In the genomic region with DNA sequence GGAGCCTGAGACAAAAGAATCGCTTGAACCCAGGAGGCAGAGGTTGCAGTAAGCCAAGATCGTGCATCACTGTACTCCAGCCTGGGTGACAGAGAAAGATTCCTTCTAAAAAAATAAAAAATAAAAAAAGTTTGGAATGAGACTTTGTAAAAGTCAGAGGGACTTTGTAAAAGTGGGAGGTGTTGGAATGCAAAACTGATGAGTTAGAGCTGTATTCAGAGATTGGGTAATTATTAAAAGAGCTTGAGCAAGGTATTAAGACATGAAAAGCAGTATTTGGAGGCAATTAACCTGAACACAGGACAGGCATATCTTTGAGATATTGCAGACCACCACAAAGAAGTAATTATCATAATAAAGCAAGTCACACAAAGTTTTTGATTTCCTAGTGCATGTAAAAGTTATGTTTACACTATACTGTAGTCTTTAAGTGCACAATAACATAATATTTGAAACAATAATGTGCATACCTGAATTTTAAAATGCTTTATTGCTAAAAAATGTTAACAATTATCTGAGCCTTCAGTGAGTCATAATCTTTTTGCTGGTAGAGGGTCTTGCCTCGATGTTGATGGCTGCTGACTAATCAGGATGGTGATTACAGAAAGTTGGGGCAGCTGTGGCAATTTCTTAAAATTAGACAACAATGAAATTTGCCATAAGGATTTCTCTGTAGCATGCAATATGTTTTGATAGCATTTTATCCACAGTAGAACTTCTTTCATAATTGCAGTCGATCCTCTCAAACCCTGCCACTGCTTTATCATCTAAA, we compare ENCODE assay signal across 13 cellular contexts.
"Had no signal": no experiment of that assay in that cellular context is flagged by ENCODE, and none has a peak within 500 bp of the region (broad histone marks: within the 10 kb centered on the region; RNA-seq: fewer than 3 reads in every experiment).

No MANE protein-coding gene starts in this region.

- H3K4me1 ChIP-seq: body of pancreas, upper lobe of left lung had no signal

- DNase-seq: activated CD4-positive, alpha-beta T cell treated with anti-CD3 and anti-CD28 coated beads for 48 hours; activated naive CD4-positive, alpha-beta T cell treated with anti-CD3 and anti-CD28 coated beads, Interleukin-2, amount 10 ng/mL, durations not matched to agents 7 days and 5 days; body of pancreas; effector memory CD4-positive, alpha-beta T cell; erythroblast; head of caudate nucleus; left ventricle myocardium superior; mesendoderm; nephron progenitor cell; stimulated activated CD4-positive, alpha-beta T cell treated with anti-CD3 and anti-CD28 coated beads, Interleukin-15, amount 100 ng/mL, for 24 hours; stimulated activated CD4-positive, alpha-beta T cell treated with anti-CD3 and anti-CD28 coated beads, Interleukin-4, amount 100 ng/mL, for 24 hours; upper lobe of left lung had no signal

- ATAC-seq: body of pancreas, left ventricle myocardium superior, WTC11 had no signal

- H3K36me3 ChIP-seq: upper lobe of left lung had no signal

- H3K27ac ChIP-seq: body of pancreas, upper lobe of left lung had no signal

- H3K9me3 ChIP-seq: body of pancreas, upper lobe of left lung had no signal

- H3K4me3 ChIP-seq: body of pancreas, upper lobe of left lung had no signal

- H3K27me3 ChIP-seq: body of pancreas, upper lobe of left lung had no signal
